ENCODE assay signal across 8 cellular contexts in genomic region chr9:133782157-133783130, GRCh38. TPM values are rescaled to one million over a fixed set of nuclear protein-coding genes. Genes with fewer than 3 reads are reported as not detected.
A peak's percentile ranks its signal among the peaks of the same experiment; 100 is the strongest.
DNase-seq lines count a peak whose midpoint lies in the region; ATAC-seq and TF ChIP-seq lines count a peak whose summit lies in the region.

No MANE protein-coding gene starts in this region.

- peak; percentile 58 to 62 for ATAC-seq in activated T-cell treated with anti-CD3 and anti-CD28 coated beads, Interleukin-2, amount 50 U/mL, for 4 hours
- ATAC-seq in GM21723 (IDR thresholded peaks at IDR 0.05; ENCODE audit: unreplicated experiment) = no peak

- no peak overlapping the region for H3K27ac Mint-ChIP-seq in neural progenitor cell

- H3K9me3 ChIP-seq in OCI-LY3 (ENCODE audit: insufficient read depth, low read length) = no peaks in the 10 kb centered on the region
- H3K9me3 ChIP-seq in neural progenitor cell (ENCODE audit: low read depth) = no peaks in the 10 kb centered on the region

- H3K27me3 ChIP-seq in OCI-LY3 (ENCODE audit: low read depth, low read length) (no peaks in the 10 kb centered on the region), neural progenitor cell (no peaks in the 10 kb centered on the region)

- no peak overlapping the region for H3K4me2 ChIP-seq in OCI-LY3 (ENCODE audit: low read length)
- no peak overlapping the region for H3K4me2 ChIP-seq in neural progenitor cell

- H3K4me3 ChIP-seq in OCI-LY3 (ENCODE audit: low read length) = no peak overlapping the region
- no peak overlapping the region for H3K4me3 ChIP-seq in fibroblast of mammary gland (ENCODE audit: control insufficient read depth, low read depth, low read length)
- no peak overlapping the region for H3K4me3 ChIP-seq in neural progenitor cell

- no peaks in the 10 kb centered on the region for H3K79me2 ChIP-seq in OCI-LY3 (ENCODE audit: low read length)
- H3K79me2 ChIP-seq in neural progenitor cell (ENCODE audit: low read depth) = no peaks in the 10 kb centered on the region

- DNase-seq in AG20443 (ENCODE audit: low spot score) (peak; percentile 89), H4 (ENCODE audit: low spot score) (peak; percentile 47), fibroblast of mammary gland (ENCODE audit: low read depth) (peak; percentile 58), neural progenitor cell (ENCODE audit: low spot score) (peak; percentile 89), substantia nigra (lab: John Stamatoyannopoulos, UW) (peak in 40 of 49 donors; percentile 12 to 83 (median 61))
- peak; percentile 60 for DNase-seq in activated T-cell treated with anti-CD3 and anti-CD28 coated beads, Interleukin-2, amount 50 U/mL, for 4 hours

- H3K9me3 Mint-ChIP-seq in activated T-cell treated with anti-CD3 and anti-CD28 coated beads, Interleukin-2, amount 50 U/mL, for 4 hours = no peaks in the 10 kb centered on the region
- no peaks in the 10 kb centered on the region for H3K9me3 Mint-ChIP-seq in neural progenitor cell

- H3K36me3 ChIP-seq in OCI-LY3 (replicated peaks; ENCODE audit: low read depth, low read length) = peaks cover 60% of the 10 kb centered on the region
- H3K36me3 ChIP-seq in neural progenitor cell = no peaks in the 10 kb centered on the region

- peaks cover 26% of the 10 kb centered on the region for H3K4me1 ChIP-seq in OCI-LY3 (ENCODE audit: low read length)
- H3K4me1 ChIP-seq in neural progenitor cell = no peaks in the 10 kb centered on the region

- no peak overlapping the region for H3K9ac ChIP-seq in OCI-LY3 (ENCODE audit: low read length)
- H3K9ac ChIP-seq in neural progenitor cell = no peak overlapping the region

- no peak overlapping the region for H2AFZ ChIP-seq in OCI-LY3 (ENCODE audit: low read depth, low read length)
- no peak overlapping the region for H2AFZ ChIP-seq in neural progenitor cell (replicated peaks)

- peak; percentile 82 for TF ChIP-seq CTCF in OCI-LY3 (IDR thresholded peaks at IDR 0.05; ENCODE audit: low read depth, low read length)
- TF ChIP-seq CTCF in fibroblast of mammary gland (conservative IDR thresholded peaks at IDR 0.05; ENCODE audit: control insufficient read depth, insufficient read depth, low read depth, low read length) = peak; percentile 79
- TF ChIP-seq CTCF in neural progenitor cell (IDR thresholded peaks at IDR 0.05) = peak; percentile 92

- peaks cover 21% of the 10 kb centered on the region for H4K20me1 ChIP-seq in OCI-LY3 (ENCODE audit: insufficient read depth, low read length)
- peaks cover 15% of the 10 kb centered on the region for H4K20me1 ChIP-seq in neural progenitor cell (ENCODE audit: low read depth)

- no peaks in the 10 kb centered on the region for H3K36me3 Mint-ChIP-seq in activated T-cell treated with anti-CD3 and anti-CD28 coated beads, Interleukin-2, amount 50 U/mL, for 4 hours (ENCODE audit: insufficient read depth)
- peaks cover 6% of the 10 kb centered on the region for H3K36me3 Mint-ChIP-seq in neural progenitor cell

- H3K4me3 Mint-ChIP-seq in activated T-cell treated with anti-CD3 and anti-CD28 coated beads, Interleukin-2, amount 50 U/mL, for 4 hours = no peak overlapping the region
- H3K4me3 Mint-ChIP-seq in neural progenitor cell = no peak overlapping the region

- H3K27me3 Mint-ChIP-seq in activated T-cell treated with anti-CD3 and anti-CD28 coated beads, Interleukin-2, amount 50 U/mL, for 4 hours (ENCODE audit: low read depth) = no peaks in the 10 kb centered on the region
- peaks cover 5% of the 10 kb centered on the region for H3K27me3 Mint-ChIP-seq in neural progenitor cell (ENCODE audit: insufficient read depth, low read depth)

- no peaks in the 10 kb centered on the region for H3F3A ChIP-seq in neural progenitor cell (ENCODE audit: low read depth)

- peaks cover 6% of the 10 kb centered on the region for H3K4me1 Mint-ChIP-seq in activated T-cell treated with anti-CD3 and anti-CD28 coated beads, Interleukin-2, amount 50 U/mL, for 4 hours (ENCODE audit: low read depth)
- no peaks in the 10 kb centered on the region for H3K4me1 Mint-ChIP-seq in neural progenitor cell

- H3K27ac ChIP-seq in OCI-LY3 (ENCODE audit: low read length) (0 out of 2 replicates have a peak overlapping the region, but pooled peaks have one; percentile 15), neural progenitor cell (no peak overlapping the region), substantia nigra (ENCODE audit: low read depth, low read length, poor library complexity, severe bottlenecking) (no peak overlapping the region)

RNA-seq across cellular contexts. Expression of gene SARDH, which starts 44.3 kb away (rescaled TPM):
- 0.06 and 0.49 TPM in 2 replicates for total RNA-seq in H4 (2014; rRNA removed; shearing (Covaris generic))
- total RNA-seq in activated T-cell treated with anti-CD3 and anti-CD28 coated beads, Interleukin-2, amount 50 U/mL, for 4 hours = 1 to 10 TPM; 3.6 to 5.5 (median 5.0) TPM
- 3.9 and 9.2 TPM in 2 replicates for total RNA-seq in neural progenitor cell (ENCODE audit: low replicate concordance)
